ENCODE assay signal across 11 cellular contexts in genomic region chr2:71282493-71282892, GRCh38. TPM values are rescaled to one million over a fixed set of nuclear protein-coding genes. Genes with fewer than 3 reads are reported as not detected.
DNase-seq lines count a peak whose midpoint lies in the region; ATAC-seq, FAIRE-seq and TF ChIP-seq lines count a peak whose summit lies in the region.
"Had no signal": no experiment of that assay in that cellular context is flagged by ENCODE, and none has a peak within 500 bp of the region (broad histone marks: within the 10 kb centered on the region; RNA-seq: fewer than 3 reads in every experiment).

No MANE protein-coding gene starts in this region.

- no peaks in the 10 kb centered on the region for H3K36me3 ChIP-seq in PC-3 (ENCODE audit: low read depth, low read length)

- H3K27ac ChIP-seq in PC-3 (ENCODE audit: low read length), result no peak overlapping the region
- no peak overlapping the region for H3K27ac ChIP-seq in foreskin keratinocyte

- intact Hi-C loops in PC-3 (cut with micrococcal nuclease), result loop anchor here (1.0 kb wide), 1 partner anchor 58 kb away; no protein-coding TSS in a partner anchor

- H2AFZ ChIP-seq in PC-3 (ENCODE audit: low read length), result no peak overlapping the region

- BruUV-seq in PC-3 (replicated peaks; lab: Mats Ljungman, UMichigan), result no TSS peak

- H3F3A ChIP-seq in PC-3 (ENCODE audit: low read length, unreplicated experiment), result no peaks in the 10 kb centered on the region

- DNase-seq in AG09309 (ENCODE audit: low read depth) (no peak), PC-3 (no peak), foreskin keratinocyte (no peak), GM13976 (ENCODE audit: low spot score) (no peak), GM19239 (ENCODE audit: insufficient read length, low spot score) (no peak)
- DNase-seq in activated CD4-positive, CD25-positive, alpha-beta regulatory T cell treated with anti-CD3 and anti-CD28 coated beads, Interleukin-2, amount 50 U/mL, for 72 hours, result no peak
- DNase-seq: COR-L47, hippocampal formation, NCI-H524 had no signal

- H3K4me1 ChIP-seq in PC-3 (ENCODE audit: insufficient read depth, low read length) (peaks cover 31% of the 10 kb centered on the region), foreskin keratinocyte (no peaks in the 10 kb centered on the region)

- POLR2A ChIA-PET in PC-3 (lab: Charles Lee; ENCODE audit: unreplicated experiment), result no interaction called here

- peaks cover 76% of the 10 kb centered on the region for H3K79me2 ChIP-seq in PC-3 (ENCODE audit: low read length)

- in situ Hi-C loops in GM13976 (cut with MboI; ENCODE audit: low sequenced_read_pairs, unreplicated experiment), result no loop called here

- no peak for FAIRE-seq in GM19239 (lab: Jason Lieb, UNC)

- no peaks in the 10 kb centered on the region for H3K9me3 ChIP-seq in PC-3 (ENCODE audit: low read length)

- H3K9ac ChIP-seq in PC-3 (ENCODE audit: low read length), result no peak overlapping the region

- H3K4me2 ChIP-seq in PC-3 (ENCODE audit: low read length), result peak overlapping the region; percentile 41

- no peaks in the 10 kb centered on the region for H3K9me2 ChIP-seq in PC-3 (replicated peaks; ENCODE audit: low read length)

- no peak overlapping the region for H3K4me3 ChIP-seq in AG09309 (ENCODE audit: control insufficient read depth, low read depth, low read length)
- no peak overlapping the region for H3K4me3 ChIP-seq in PC-3 (ENCODE audit: low read length)

- peaks cover 6% of the 10 kb centered on the region; the same call in 1 of the 2 replicates for H4K20me1 ChIP-seq in PC-3 (ENCODE audit: low read length)

- no peaks in the 10 kb centered on the region for H3K27me3 ChIP-seq in PC-3 (ENCODE audit: low read length)
- H3K27me3 ChIP-seq in foreskin keratinocyte, result peaks cover 91% of the 10 kb centered on the region

- CTCF ChIA-PET in PC-3 (lab: Charles Lee), result interaction anchor here (1.4 kb wide), 1 partner anchor 17 kb away, joined by 6 read pairs; no protein-coding TSS in a partner anchor

- TF ChIP-seq CTCF in AG09309 (IDR thresholded peaks at IDR 0.05; ENCODE audit: control insufficient read depth, insufficient read depth, low read depth, low read length, missing control alignments), result peak; percentile 9
- TF ChIP-seq CTCF in PC-3 (conservative IDR thresholded peaks at IDR 0.05; ENCODE audit: low read depth, low read length), result peak; percentile 36; the same call in 1 of the 2 replicates
- peak; percentile 31 for TF ChIP-seq CTCF in foreskin keratinocyte (conservative IDR thresholded peaks at IDR 0.05)
- TF ChIP-seq CTCF in GM13976 (IDR thresholded peaks at IDR 0.05; ENCODE audit: borderline replicate concordance, control extremely low read depth, extremely low read depth, insufficient read depth, missing control alignments), result no peak

- ATAC-seq in GM18907 (IDR thresholded peaks at IDR 0.05; ENCODE audit: unreplicated experiment) (peak; percentile 60), PC-3 (peak; percentile 42), foreskin keratinocyte (no peak), HG02588 (IDR thresholded peaks at IDR 0.05; ENCODE audit: unreplicated experiment) (no peak)

RNA-seq across cellular contexts. Expression of gene ZNF638, which starts 49.1 kb away (rescaled TPM):
- total RNA-seq in PC-3 (2014; rRNA removed), result 82.9 and 93.2 TPM in 2 replicates
- total RNA-seq in foreskin keratinocyte, result 67.5 and 68.0 TPM in 2 replicates
- polyA plus RNA-seq in foreskin keratinocyte, result 42.2 and 45.6 TPM in 2 replicates

RNA-seq across cellular contexts. Expression of gene PAIP2B, which starts 55.6 kb away (rescaled TPM):
- total RNA-seq in PC-3 (2014; rRNA removed), result 3.8 and 4.0 TPM in 2 replicates
- total RNA-seq in foreskin keratinocyte, result 0.75 and 0.99 TPM in 2 replicates
- 0.40 and 0.48 TPM in 2 replicates for polyA plus RNA-seq in foreskin keratinocyte

Comparison
In these comparisons a context has a peak if more than half of its experiments do, and no peak if none do; other contexts are left out.
1. ATAC-seq: peak in GM18907 (single experiment) and PC-3 (single experiment); none in foreskin keratinocyte (single experiment) and HG02588 (single experiment).